17 cellular contexts compared by ENCODE assay signal in genomic region chr4:143281507-143282169, GRCh38. TPM values are rescaled to one million over a fixed set of nuclear protein-coding genes. Genes with fewer than 3 reads are reported as not detected.
DNase-seq lines count a peak whose midpoint lies in the region; ATAC-seq, FAIRE-seq and TF ChIP-seq lines count a peak whose summit lies in the region.
"Had no signal": no experiment of that assay in that cellular context is flagged by ENCODE, and none has a peak within 500 bp of the region (broad histone marks: within the 10 kb centered on the region; RNA-seq: fewer than 3 reads in every experiment).

No MANE protein-coding gene starts in this region.

- no peaks in the 10 kb centered on the region for H3K27me3 ChIP-seq in prostate gland (replicated peaks; ENCODE audit: insufficient read depth)

- H3K4me1 ChIP-seq in prostate gland (replicated peaks), result no peaks in the 10 kb centered on the region
- H3K4me1 ChIP-seq: Caco-2 had no signal

- H3K4me3 ChIP-seq in lower leg skin (ENCODE audit: low read depth, poor library complexity, severe bottlenecking) (no peak overlapping the region), prostate gland (no peak overlapping the region)

- TF ChIP-seq POLR2A in lower leg skin (IDR thresholded peaks at IDR 0.05) (no peak), prostate gland (IDR thresholded peaks at IDR 0.05) (no peak)

- TF ChIP-seq CTCF in lower leg skin (IDR thresholded peaks at IDR 0.05) (no peak), prostate gland (IDR thresholded peaks at IDR 0.05) (no peak)

- H3K27ac ChIP-seq in prostate gland, result no peak overlapping the region

- DNase-seq in GM18507 (ENCODE audit: extremely low spot score, insufficient read length, low read depth) (no peak), SKM-1 treated with dmso at 0.1 percent for 144 hours (lab: John Stamatoyannopoulos, UW; ENCODE audit: unreplicated experiment) (no peak), lower leg skin (ENCODE audit: low spot score in 2 of 2) (no peak), prostate gland (ENCODE audit: low spot score) (no peak), NCI-H774 (lab: John Stamatoyannopoulos, UW) (no peak)
- DNase-seq: anterior cingulate cortex; Caco-2; dermis blood vessel endothelial cell; NCI-H1092 treated with DMSO at 0.1 percent for 48 hours; NCI-H226; stimulated activated CD4-positive, alpha-beta T cell treated with anti-CD3 and anti-CD28 coated beads, Interleukin-1b, Interleukin-23, amount 100 ng/mL, for 48 hours had no signal

- intact Hi-C loops in lower leg skin (cut with DNase I; ENCODE audit: low total_unique reads), result no loop called here
- intact Hi-C loops in prostate gland (cut with DNase I), result no loop called here

- peak; percentile 71 for FAIRE-seq in GM18507 (lab: Jason Lieb, UNC)
- peak; percentile 48 for FAIRE-seq in endometrium (lab: Jason Lieb, UNC)
- FAIRE-seq: islet of Langerhans, urothelium cell line had no signal

- ATAC-seq in GM21717 (IDR thresholded peaks at IDR 0.05; ENCODE audit: unreplicated experiment), result peak; percentile 50
- peak; percentile 80 for ATAC-seq in HG03175 (IDR thresholded peaks at IDR 0.05; ENCODE audit: unreplicated experiment)
- ATAC-seq: Panc1 had no signal

- 83 to 88% methylated on average over 4 of the region's 4 CpGs for WGBS in lower leg skin, 2 donors
- 92% methylated on average over 4 of the region's 4 CpGs for WGBS in prostate gland

- H3K9me3 ChIP-seq in prostate gland, result no peaks in the 10 kb centered on the region
- H3K9me3 ChIP-seq: Caco-2 had no signal

- no peaks in the 10 kb centered on the region for H3K36me3 ChIP-seq in prostate gland

RNA-seq across cellular contexts. Expression of gene GAB1, which starts 55.0 kb away (rescaled TPM):
- total RNA-seq in lower leg skin (10 to 100 TPM; 25.7 to 42.9 (median 37.3) TPM), prostate gland (10 to 100 TPM; 13.7 to 61.1 TPM)
